Comparison of ENCODE assay signal across 15 cellular contexts in genomic region chr11:12900496-12900895, GRCh38.
DNase-seq lines count a peak whose midpoint lies in the region; ATAC-seq and TF ChIP-seq lines count a peak whose summit lies in the region.
"Had no signal": no experiment of that assay in that cellular context is flagged by ENCODE, and none has a peak within 500 bp of the region (broad histone marks: within the 10 kb centered on the region; RNA-seq: fewer than 3 reads in every experiment).

No MANE protein-coding gene starts in this region.

- in situ Hi-C loops in GM23248 (cut with MboI) = no loop called here
- in situ Hi-C loops in gastrocnemius medialis (cut with MboI; ENCODE audit: low sequenced_read_pairs in 4 of 4) = loop anchor here in 1 of 4 donors (5.0 kb wide), 1 partner anchor 298 kb away; no protein-coding TSS in a partner anchor
- in situ Hi-C loops in G401 (cut with HindIII; ENCODE audit: low sequenced_read_pairs) = no loop called here

- H3K9ac ChIP-seq in GM23248 (no peak overlapping the region), adipocyte (ENCODE audit: low read length) (no peak overlapping the region)

- H4K20me1 ChIP-seq in GM23248 (ENCODE audit: insufficient read depth) (no peaks in the 10 kb centered on the region), GM23338 (replicated peaks; ENCODE audit: insufficient read depth) (no peaks in the 10 kb centered on the region)

- no peak for ATAC-seq in gastrocnemius medialis
- ATAC-seq in GM23338 = no peak
- no peak for ATAC-seq in HG02840 (IDR thresholded peaks at IDR 0.05; ENCODE audit: low FRiP score, unreplicated experiment)

- peak overlapping the region; percentile 66 for H3K27ac ChIP-seq in GM23248
- peak overlapping the region; percentile 88 to 93 (median 92) for H3K27ac ChIP-seq in gastrocnemius medialis
- no peak overlapping the region for H3K27ac ChIP-seq in GM23338 (ENCODE audit: low read depth)
- H3K27ac ChIP-seq: skin epidermis had no signal

- no peak overlapping the region for H2AFZ ChIP-seq in GM23248
- no peak overlapping the region for H2AFZ ChIP-seq in GM23338

- H3K9me2 ChIP-seq in GM23248 (ENCODE audit: insufficient read depth) (no peaks in the 10 kb centered on the region), GM23338 (ENCODE audit: insufficient read depth) (no peaks in the 10 kb centered on the region)

- H3K27me3 ChIP-seq in GM23248 (replicated peaks; ENCODE audit: insufficient read depth) (no peaks in the 10 kb centered on the region), adipocyte (replicated peaks; ENCODE audit: control insufficient read depth, insufficient read depth, low read length) (no peaks in the 10 kb centered on the region), gastrocnemius medialis (no peaks in the 10 kb centered on the region), GM23338 (ENCODE audit: insufficient read depth) (no peaks in the 10 kb centered on the region)

- peaks cover 66% of the 10 kb centered on the region for H3F3A ChIP-seq in GM23248 (ENCODE audit: insufficient read depth)
- H3F3A ChIP-seq in GM23338 (replicated peaks; ENCODE audit: low read depth) = no peaks in the 10 kb centered on the region

- H3K36me3 ChIP-seq in GM23248 (ENCODE audit: low read depth) = peaks cover 20% of the 10 kb centered on the region
- peaks cover 51% of the 10 kb centered on the region for H3K36me3 ChIP-seq in adipocyte (ENCODE audit: control insufficient read depth, insufficient read depth, low read length, severe bottlenecking)
- peaks cover 0 to 16% of the 10 kb centered on the region in 2 donors for H3K36me3 ChIP-seq in gastrocnemius medialis
- no peaks in the 10 kb centered on the region for H3K36me3 ChIP-seq in GM23338 (ENCODE audit: insufficient read depth)

- peaks cover 12% of the 10 kb centered on the region for H3K4me1 Mint-ChIP-seq in GM23338
- H3K4me1 Mint-ChIP-seq: central memory CD8-positive, alpha-beta T cell had no signal

- H3K27me3 Mint-ChIP-seq in GM23338 (ENCODE audit: insufficient read depth, low read depth, poor library complexity) = no peaks in the 10 kb centered on the region

- H3K36me3 Mint-ChIP-seq in GM23338 (ENCODE audit: low read depth) = peaks cover 47% of the 10 kb centered on the region

- intact Hi-C loops in gastrocnemius medialis (cut with DNase I; ENCODE audit: low total_unique reads) = no loop called here

- no peaks in the 10 kb centered on the region for H3K9me3 ChIP-seq in GM23248 (ENCODE audit: low read depth)
- no peaks in the 10 kb centered on the region for H3K9me3 ChIP-seq in adipocyte (ENCODE audit: control insufficient read depth, low read length)
- H3K9me3 ChIP-seq in gastrocnemius medialis = no peaks in the 10 kb centered on the region

- H3K4me3 Mint-ChIP-seq in GM23338 = no peak overlapping the region
- H3K4me3 Mint-ChIP-seq: activated CD4-positive, alpha-beta memory T cell treated with anti-CD3 and anti-CD28 coated beads, Interleukin-2, amount 10 ng/mL, durations not matched to agents 7 days and 5 days; central memory CD8-positive, alpha-beta T cell had no signal

- no peak for TF ChIP-seq POLR2A in gastrocnemius medialis (IDR thresholded peaks at IDR 0.05)

- no peak overlapping the region for H3K27ac Mint-ChIP-seq in GM23338
- H3K27ac Mint-ChIP-seq: activated CD4-positive, alpha-beta memory T cell treated with anti-CD3 and anti-CD28 coated beads, Interleukin-2, amount 10 ng/mL, durations not matched to agents 7 days and 5 days had no signal

- H3K79me2 ChIP-seq in GM23248 (ENCODE audit: insufficient read depth) (peaks cover 69% of the 10 kb centered on the region), GM23338 (replicated peaks; ENCODE audit: insufficient read depth) (peaks cover 7% of the 10 kb centered on the region)

- H3K4me2 ChIP-seq in GM23248 (ENCODE audit: unreplicated experiment) = peak overlapping the region; percentile 29
- H3K4me2 ChIP-seq in GM23338 = no peak overlapping the region

- peaks cover 47% of the 10 kb centered on the region for H3K4me1 ChIP-seq in GM23248 (ENCODE audit: insufficient read depth)
- H3K4me1 ChIP-seq in adipocyte (ENCODE audit: control insufficient read depth, insufficient read depth, low read length) = peaks cover 30% of the 10 kb centered on the region
- H3K4me1 ChIP-seq in gastrocnemius medialis = peaks cover 42 to 61% of the 10 kb centered on the region in 2 donors
- H3K4me1 ChIP-seq in GM23338 (ENCODE audit: insufficient read depth) = peaks cover 8% of the 10 kb centered on the region; the same call in 1 of the 2 replicates

- TF ChIP-seq CTCF in gastrocnemius medialis (IDR thresholded peaks at IDR 0.05 in 4 of 5, conservative IDR thresholded peaks at IDR 0.05 in 1 of 5) (no peak), GM23338 (conservative IDR thresholded peaks at IDR 0.05; ENCODE audit: low read depth in 2 of 2) (no peak)

- WGBS in GM23248 (ENCODE audit: low coverage in 1 of 2, low lambda C conversion rate in 2 of 2, missing lambda C conversion rate in 2 of 2), 2 experiments = 61 to 63% methylated on average over 2 of the region's 2 CpGs

- no peak overlapping the region for H3K4me3 ChIP-seq in GM23248
- H3K4me3 ChIP-seq in adipocyte (ENCODE audit: low read length) = no peak overlapping the region
- no peak overlapping the region for H3K4me3 ChIP-seq in gastrocnemius medialis
- H3K4me3 ChIP-seq in GM23338 = no peak overlapping the region
- H3K4me3 ChIP-seq: skin epidermis had no signal

- DNase-seq in GM23248 = peak; percentile 92
- peak; percentile 89 for DNase-seq in adipocyte (ENCODE audit: low read depth)
- DNase-seq in glomerular endothelial cell (ENCODE audit: extremely low read depth, low read depth, low spot score) = peak; percentile 86
- no peak for DNase-seq in gastrocnemius medialis
- DNase-seq in putamen (ENCODE audit: low spot score) = no peak
- no peak for DNase-seq in GM23338 (ENCODE audit: low spot score)
- DNase-seq in G401 (ENCODE audit: low spot score) = no peak
- DNase-seq: activated CD4-positive, alpha-beta memory T cell treated with anti-CD3 and anti-CD28 coated beads, Interleukin-2, amount 10 ng/mL, durations not matched to agents 7 days and 5 days; GF-D8; NCI-H1092; RPMI8226; stimulated activated naive CD4-positive, alpha-beta T cell treated with Interleukin-2 at 50 U/mL for 16 hours had no signal

- H3K9me3 Mint-ChIP-seq in GM23338 = no peaks in the 10 kb centered on the region
- H3K9me3 Mint-ChIP-seq: activated CD4-positive, alpha-beta memory T cell treated with anti-CD3 and anti-CD28 coated beads, Interleukin-2, amount 10 ng/mL, durations not matched to agents 7 days and 5 days; central memory CD8-positive, alpha-beta T cell had no signal

TF ChIP-seq in GM23338, 12 proteins besides CTCF, POLR2A, EP300 and RAD21 (continues in another document):
- TF ChIP-seq, protein P1, sequence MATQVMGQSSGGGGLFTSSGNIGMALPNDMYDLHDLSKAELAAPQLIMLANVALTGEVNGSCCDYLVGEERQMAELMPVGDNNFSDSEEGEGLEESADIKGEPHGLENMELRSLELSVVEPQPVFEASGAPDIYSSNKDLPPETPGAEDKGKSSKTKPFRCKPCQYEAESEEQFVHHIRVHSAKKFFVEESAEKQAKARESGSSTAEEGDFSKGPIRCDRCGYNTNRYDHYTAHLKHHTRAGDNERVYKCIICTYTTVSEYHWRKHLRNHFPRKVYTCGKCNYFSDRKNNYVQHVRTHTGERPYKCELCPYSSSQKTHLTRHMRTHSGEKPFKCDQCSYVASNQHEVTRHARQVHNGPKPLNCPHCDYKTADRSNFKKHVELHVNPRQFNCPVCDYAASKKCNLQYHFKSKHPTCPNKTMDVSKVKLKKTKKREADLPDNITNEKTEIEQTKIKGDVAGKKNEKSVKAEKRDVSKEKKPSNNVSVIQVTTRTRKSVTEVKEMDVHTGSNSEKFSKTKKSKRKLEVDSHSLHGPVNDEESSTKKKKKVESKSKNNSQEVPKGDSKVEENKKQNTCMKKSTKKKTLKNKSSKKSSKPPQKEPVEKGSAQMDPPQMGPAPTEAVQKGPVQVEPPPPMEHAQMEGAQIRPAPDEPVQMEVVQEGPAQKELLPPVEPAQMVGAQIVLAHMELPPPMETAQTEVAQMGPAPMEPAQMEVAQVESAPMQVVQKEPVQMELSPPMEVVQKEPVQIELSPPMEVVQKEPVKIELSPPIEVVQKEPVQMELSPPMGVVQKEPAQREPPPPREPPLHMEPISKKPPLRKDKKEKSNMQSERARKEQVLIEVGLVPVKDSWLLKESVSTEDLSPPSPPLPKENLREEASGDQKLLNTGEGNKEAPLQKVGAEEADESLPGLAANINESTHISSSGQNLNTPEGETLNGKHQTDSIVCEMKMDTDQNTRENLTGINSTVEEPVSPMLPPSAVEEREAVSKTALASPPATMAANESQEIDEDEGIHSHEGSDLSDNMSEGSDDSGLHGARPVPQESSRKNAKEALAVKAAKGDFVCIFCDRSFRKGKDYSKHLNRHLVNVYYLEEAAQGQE (IDR thresholded peaks at IDR 0.05; ENCODE audit: unreplicated experiment) = no peak
- TF ChIP-seq EZH2 (IDR thresholded peaks at IDR 0.05; ENCODE audit: low read depth, unreplicated experiment) (no peak), ETS1 (IDR thresholded peaks at IDR 0.05) (no peak)

Comparison
In these comparisons a context has a peak if more than half of its experiments do, and no peak if none do; other contexts are left out.
1. DNase-seq: peak in GM23248 (single experiment), adipocyte (single experiment) and glomerular endothelial cell (single experiment); none in gastrocnemius medialis (0 of 2), putamen (single experiment), GM23338 (single experiment) and G401 (single experiment).